1 cellular context compared by ENCODE assay signal in genomic region chr2:110434565-110434964, GRCh38. TPM values are rescaled to one million over a fixed set of nuclear protein-coding genes. Genes with fewer than 3 reads are reported as not detected.
"Had no signal": no experiment of that assay in that cellular context is flagged by ENCODE, and none has a peak within 500 bp of the region (broad histone marks: within the 10 kb centered on the region; RNA-seq: fewer than 3 reads in every experiment).

No MANE protein-coding gene starts in this region.

RNA-seq across cellular contexts. Expression of gene LIMS4, which starts 38.1 kb away (rescaled TPM):
- total RNA-seq: suprapubic skin had no signal
